In the genomic region with DNA sequence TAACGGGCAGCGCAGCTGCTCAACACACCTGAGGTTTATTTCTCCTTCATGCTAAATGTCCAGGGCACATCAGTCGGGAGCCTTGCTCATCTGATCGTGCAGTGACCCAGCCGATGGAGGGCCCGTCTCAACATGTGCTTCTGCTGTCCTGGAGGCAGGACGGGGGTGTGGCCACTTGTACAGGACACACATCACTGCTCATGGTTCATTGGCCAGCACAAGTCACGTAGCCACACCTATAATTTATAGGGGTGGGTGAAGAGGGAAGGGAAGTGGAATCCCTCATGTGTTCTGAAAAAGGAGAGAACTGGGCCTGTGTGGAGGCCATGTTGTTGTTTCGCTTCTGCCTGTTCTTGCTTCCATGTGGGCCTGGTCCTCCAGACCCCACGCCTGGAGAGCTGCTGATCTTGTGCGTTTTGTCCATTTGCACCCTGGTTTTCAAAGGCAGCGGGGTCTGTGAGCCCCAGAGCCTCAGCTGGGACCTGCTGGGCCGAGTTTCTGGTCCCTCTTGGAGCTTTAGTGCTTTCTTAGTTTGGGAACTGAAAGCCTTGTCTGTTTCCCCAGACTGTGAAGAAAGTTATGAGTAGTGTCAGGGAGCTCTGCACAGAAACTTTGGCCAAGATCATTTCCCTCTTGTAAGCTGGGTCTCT, we compare ENCODE assay signal across 1 cellular context.
TF ChIP-seq lines count a peak whose summit lies in the region.

No MANE protein-coding gene starts in this region.

TF ChIP-seq in GM12878, 131 proteins besides CTCF, POLR2A, EP300 and RAD21 (continued from another document):
- TF ChIP-seq YY1 (IDR thresholded peaks at IDR 0.05; ENCODE audit: low read depth, low read length), result peak; percentile 87
- peak; percentile 67 for TF ChIP-seq EED (IDR thresholded peaks at IDR 0.05; ENCODE audit: low read depth)
- peak; percentile 21; the same call in 1 of the 2 replicates for TF ChIP-seq RUNX3 (IDR thresholded peaks at IDR 0.05; ENCODE audit: low read length)
- no peak for TF ChIP-seq KLF5 (IDR thresholded peaks at IDR 0.05; ENCODE audit: partially characterized antibody)
- 0 out of 2 replicates have a peak, but pooled peaks have one; percentile 39 for TF ChIP-seq SMARCA5 (IDR thresholded peaks at IDR 0.05)
- TF ChIP-seq, protein P1, sequence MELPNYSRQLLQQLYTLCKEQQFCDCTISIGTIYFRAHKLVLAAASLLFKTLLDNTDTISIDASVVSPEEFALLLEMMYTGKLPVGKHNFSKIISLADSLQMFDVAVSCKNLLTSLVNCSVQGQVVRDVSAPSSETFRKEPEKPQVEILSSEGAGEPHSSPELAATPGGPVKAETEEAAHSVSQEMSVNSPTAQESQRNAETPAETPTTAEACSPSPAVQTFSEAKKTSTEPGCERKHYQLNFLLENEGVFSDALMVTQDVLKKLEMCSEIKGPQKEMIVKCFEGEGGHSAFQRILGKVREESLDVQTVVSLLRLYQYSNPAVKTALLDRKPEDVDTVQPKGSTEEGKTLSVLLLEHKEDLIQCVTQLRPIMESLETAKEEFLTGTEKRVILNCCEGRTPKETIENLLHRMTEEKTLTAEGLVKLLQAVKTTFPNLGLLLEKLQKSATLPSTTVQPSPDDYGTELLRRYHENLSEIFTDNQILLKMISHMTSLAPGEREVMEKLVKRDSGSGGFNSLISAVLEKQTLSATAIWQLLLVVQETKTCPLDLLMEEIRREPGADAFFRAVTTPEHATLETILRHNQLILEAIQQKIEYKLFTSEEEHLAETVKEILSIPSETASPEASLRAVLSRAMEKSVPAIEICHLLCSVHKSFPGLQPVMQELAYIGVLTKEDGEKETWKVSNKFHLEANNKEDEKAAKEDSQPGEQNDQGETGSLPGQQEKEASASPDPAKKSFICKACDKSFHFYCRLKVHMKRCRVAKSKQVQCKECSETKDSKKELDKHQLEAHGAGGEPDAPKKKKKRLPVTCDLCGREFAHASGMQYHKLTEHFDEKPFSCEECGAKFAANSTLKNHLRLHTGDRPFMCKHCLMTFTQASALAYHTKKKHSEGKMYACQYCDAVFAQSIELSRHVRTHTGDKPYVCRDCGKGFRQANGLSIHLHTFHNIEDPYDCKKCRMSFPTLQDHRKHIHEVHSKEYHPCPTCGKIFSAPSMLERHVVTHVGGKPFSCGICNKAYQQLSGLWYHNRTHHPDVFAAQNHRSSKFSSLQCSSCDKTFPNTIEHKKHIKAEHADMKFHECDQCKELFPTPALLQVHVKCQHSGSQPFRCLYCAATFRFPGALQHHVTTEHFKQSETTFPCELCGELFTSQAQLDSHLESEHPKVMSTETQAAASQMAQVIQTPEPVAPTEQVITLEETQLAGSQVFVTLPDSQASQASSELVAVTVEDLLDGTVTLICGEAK (IDR thresholded peaks at IDR 0.05; ENCODE audit: borderline replicate concordance), result no peak
- TF ChIP-seq CBX5 (IDR thresholded peaks at IDR 0.05; ENCODE audit: low read depth), result no peak
- peak; percentile 29; the same call in 1 of the 2 replicates for TF ChIP-seq NBN (IDR thresholded peaks at IDR 0.05)
- TF ChIP-seq SPI1 (IDR thresholded peaks at IDR 0.05; ENCODE audit: borderline replicate concordance, insufficient read depth, low read depth, low read length), result peak; percentile 69; the same call in 1 of the 2 replicates
- TF ChIP-seq CHD4 (IDR thresholded peaks at IDR 0.05), result no peak
- no peak for TF ChIP-seq ZNF24 (IDR thresholded peaks at IDR 0.05)
- TF ChIP-seq, protein P2, sequence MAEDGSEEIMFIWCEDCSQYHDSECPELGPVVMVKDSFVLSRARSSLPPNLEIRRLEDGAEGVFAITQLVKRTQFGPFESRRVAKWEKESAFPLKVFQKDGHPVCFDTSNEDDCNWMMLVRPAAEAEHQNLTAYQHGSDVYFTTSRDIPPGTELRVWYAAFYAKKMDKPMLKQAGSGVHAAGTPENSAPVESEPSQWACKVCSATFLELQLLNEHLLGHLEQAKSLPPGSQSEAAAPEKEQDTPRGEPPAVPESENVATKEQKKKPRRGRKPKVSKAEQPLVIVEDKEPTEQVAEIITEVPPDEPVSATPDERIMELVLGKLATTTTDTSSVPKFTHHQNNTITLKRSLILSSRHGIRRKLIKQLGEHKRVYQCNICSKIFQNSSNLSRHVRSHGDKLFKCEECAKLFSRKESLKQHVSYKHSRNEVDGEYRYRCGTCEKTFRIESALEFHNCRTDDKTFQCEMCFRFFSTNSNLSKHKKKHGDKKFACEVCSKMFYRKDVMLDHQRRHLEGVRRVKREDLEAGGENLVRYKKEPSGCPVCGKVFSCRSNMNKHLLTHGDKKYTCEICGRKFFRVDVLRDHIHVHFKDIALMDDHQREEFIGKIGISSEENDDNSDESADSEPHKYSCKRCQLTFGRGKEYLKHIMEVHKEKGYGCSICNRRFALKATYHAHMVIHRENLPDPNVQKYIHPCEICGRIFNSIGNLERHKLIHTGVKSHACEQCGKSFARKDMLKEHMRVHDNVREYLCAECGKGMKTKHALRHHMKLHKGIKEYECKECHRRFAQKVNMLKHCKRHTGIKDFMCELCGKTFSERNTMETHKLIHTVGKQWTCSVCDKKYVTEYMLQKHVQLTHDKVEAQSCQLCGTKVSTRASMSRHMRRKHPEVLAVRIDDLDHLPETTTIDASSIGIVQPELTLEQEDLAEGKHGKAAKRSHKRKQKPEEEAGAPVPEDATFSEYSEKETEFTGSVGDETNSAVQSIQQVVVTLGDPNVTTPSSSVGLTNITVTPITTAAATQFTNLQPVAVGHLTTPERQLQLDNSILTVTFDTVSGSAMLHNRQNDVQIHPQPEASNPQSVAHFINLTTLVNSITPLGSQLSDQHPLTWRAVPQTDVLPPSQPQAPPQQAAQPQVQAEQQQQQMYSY (CRISPR knock-in tag; IDR thresholded peaks at IDR 0.05), result no peak
- TF ChIP-seq IKZF1 (conservative IDR thresholded peaks at IDR 0.05), result 0 out of 2 replicates have a peak, but pooled peaks have one; percentile 23
- TF ChIP-seq HDAC2 (IDR thresholded peaks at IDR 0.05), result no peak
- TF ChIP-seq, protein P3, sequence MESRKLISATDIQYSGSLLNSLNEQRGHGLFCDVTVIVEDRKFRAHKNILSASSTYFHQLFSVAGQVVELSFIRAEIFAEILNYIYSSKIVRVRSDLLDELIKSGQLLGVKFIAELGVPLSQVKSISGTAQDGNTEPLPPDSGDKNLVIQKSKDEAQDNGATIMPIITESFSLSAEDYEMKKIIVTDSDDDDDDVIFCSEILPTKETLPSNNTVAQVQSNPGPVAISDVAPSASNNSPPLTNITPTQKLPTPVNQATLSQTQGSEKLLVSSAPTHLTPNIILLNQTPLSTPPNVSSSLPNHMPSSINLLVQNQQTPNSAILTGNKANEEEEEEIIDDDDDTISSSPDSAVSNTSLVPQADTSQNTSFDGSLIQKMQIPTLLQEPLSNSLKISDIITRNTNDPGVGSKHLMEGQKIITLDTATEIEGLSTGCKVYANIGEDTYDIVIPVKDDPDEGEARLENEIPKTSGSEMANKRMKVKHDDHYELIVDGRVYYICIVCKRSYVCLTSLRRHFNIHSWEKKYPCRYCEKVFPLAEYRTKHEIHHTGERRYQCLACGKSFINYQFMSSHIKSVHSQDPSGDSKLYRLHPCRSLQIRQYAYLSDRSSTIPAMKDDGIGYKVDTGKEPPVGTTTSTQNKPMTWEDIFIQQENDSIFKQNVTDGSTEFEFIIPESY (IDR thresholded peaks at IDR 0.05), result no peak
- TF ChIP-seq MAX (IDR thresholded peaks at IDR 0.05; ENCODE audit: low read depth, low read length), result peak; percentile 26; the same call in 1 of the 2 replicates
- TF ChIP-seq NFIC (IDR thresholded peaks at IDR 0.05; ENCODE audit: low read depth, low read length), result no peak
- 0 out of 2 replicates have a peak, but pooled peaks have one; percentile 1 for TF ChIP-seq MLLT1 (IDR thresholded peaks at IDR 0.05)
- peak; percentile 34; the same call in 1 of the 2 replicates for TF ChIP-seq NR2F1 (conservative IDR thresholded peaks at IDR 0.05)
- TF ChIP-seq FOXK2 (IDR thresholded peaks at IDR 0.05), result no peak
- TF ChIP-seq SIN3A (IDR thresholded peaks at IDR 0.05; ENCODE audit: low read depth, low read length), result no peak
- TF ChIP-seq TCF12 (IDR thresholded peaks at IDR 0.05; ENCODE audit: low read depth, low read length), result no peak
- no peak for TF ChIP-seq TCF3 (IDR thresholded peaks at IDR 0.05; ENCODE audit: borderline replicate concordance, insufficient read depth, low read depth, low read length)
- TF ChIP-seq TBL1XR1 (IDR thresholded peaks at IDR 0.05; ENCODE audit: low read depth, low read length), result no peak
- TF ChIP-seq JUNB (IDR thresholded peaks at IDR 0.05), result no peak
- 0 out of 2 replicates have a peak, but pooled peaks have one; percentile 28 for TF ChIP-seq RELB (IDR thresholded peaks at IDR 0.05; ENCODE audit: low read depth)
- peak; percentile 25; the same call in 1 of the 2 replicates for TF ChIP-seq MXI1 (IDR thresholded peaks at IDR 0.05; ENCODE audit: low read depth, low read length)
- TF ChIP-seq, protein P4, sequence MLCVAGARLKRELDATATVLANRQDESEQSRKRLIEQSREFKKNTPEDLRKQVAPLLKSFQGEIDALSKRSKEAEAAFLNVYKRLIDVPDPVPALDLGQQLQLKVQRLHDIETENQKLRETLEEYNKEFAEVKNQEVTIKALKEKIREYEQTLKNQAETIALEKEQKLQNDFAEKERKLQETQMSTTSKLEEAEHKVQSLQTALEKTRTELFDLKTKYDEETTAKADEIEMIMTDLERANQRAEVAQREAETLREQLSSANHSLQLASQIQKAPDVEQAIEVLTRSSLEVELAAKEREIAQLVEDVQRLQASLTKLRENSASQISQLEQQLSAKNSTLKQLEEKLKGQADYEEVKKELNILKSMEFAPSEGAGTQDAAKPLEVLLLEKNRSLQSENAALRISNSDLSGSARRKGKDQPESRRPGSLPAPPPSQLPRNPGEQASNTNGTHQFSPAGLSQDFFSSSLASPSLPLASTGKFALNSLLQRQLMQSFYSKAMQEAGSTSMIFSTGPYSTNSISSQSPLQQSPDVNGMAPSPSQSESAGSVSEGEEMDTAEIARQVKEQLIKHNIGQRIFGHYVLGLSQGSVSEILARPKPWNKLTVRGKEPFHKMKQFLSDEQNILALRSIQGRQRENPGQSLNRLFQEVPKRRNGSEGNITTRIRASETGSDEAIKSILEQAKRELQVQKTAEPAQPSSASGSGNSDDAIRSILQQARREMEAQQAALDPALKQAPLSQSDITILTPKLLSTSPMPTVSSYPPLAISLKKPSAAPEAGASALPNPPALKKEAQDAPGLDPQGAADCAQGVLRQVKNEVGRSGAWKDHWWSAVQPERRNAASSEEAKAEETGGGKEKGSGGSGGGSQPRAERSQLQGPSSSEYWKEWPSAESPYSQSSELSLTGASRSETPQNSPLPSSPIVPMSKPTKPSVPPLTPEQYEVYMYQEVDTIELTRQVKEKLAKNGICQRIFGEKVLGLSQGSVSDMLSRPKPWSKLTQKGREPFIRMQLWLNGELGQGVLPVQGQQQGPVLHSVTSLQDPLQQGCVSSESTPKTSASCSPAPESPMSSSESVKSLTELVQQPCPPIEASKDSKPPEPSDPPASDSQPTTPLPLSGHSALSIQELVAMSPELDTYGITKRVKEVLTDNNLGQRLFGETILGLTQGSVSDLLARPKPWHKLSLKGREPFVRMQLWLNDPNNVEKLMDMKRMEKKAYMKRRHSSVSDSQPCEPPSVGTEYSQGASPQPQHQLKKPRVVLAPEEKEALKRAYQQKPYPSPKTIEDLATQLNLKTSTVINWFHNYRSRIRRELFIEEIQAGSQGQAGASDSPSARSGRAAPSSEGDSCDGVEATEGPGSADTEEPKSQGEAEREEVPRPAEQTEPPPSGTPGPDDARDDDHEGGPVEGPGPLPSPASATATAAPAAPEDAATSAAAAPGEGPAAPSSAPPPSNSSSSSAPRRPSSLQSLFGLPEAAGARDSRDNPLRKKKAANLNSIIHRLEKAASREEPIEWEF (IDR thresholded peaks at IDR 0.05; ENCODE audit: insufficient replicate concordance, low read depth, low read length), result no peak
- TF ChIP-seq RAD51 (IDR thresholded peaks at IDR 0.05), result peak; percentile 33; the same call in 1 of the 2 replicates
- TF ChIP-seq ZZZ3 (IDR thresholded peaks at IDR 0.05; ENCODE audit: control insufficient read depth, insufficient read length, low read depth), result no peak
